Comparison of ENCODE assay signal across 1 cellular context in genomic region chr10:78331391-78331922, GRCh38.
TF ChIP-seq lines count a peak whose summit lies in the region.

No MANE protein-coding gene starts in this region.

TF ChIP-seq in HepG2, 621 proteins besides CTCF, POLR2A, EP300 and RAD21 (continued from another document):
- TF ChIP-seq, protein P1, sequence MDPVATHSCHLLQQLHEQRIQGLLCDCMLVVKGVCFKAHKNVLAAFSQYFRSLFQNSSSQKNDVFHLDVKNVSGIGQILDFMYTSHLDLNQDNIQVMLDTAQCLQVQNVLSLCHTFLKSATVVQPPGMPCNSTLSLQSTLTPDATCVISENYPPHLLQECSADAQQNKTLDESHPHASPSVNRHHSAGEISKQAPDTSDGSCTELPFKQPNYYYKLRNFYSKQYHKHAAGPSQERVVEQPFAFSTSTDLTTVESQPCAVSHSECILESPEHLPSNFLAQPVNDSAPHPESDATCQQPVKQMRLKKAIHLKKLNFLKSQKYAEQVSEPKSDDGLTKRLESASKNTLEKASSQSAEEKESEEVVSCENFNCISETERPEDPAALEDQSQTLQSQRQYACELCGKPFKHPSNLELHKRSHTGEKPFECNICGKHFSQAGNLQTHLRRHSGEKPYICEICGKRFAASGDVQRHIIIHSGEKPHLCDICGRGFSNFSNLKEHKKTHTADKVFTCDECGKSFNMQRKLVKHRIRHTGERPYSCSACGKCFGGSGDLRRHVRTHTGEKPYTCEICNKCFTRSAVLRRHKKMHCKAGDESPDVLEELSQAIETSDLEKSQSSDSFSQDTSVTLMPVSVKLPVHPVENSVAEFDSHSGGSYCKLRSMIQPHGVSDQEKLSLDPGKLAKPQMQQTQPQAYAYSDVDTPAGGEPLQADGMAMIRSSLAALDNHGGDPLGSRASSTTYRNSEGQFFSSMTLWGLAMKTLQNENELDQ (CRISPR knock-in tag; IDR thresholded peaks at IDR 0.05; ENCODE audit: borderline replicate concordance): no peak
- no peak for TF ChIP-seq ZBTB44 (CRISPR knock-in tag; IDR thresholded peaks at IDR 0.05)
- no peak for TF ChIP-seq ZNF503 (CRISPR knock-in tag; IDR thresholded peaks at IDR 0.05)
- TF ChIP-seq MXD4 (CRISPR knock-in tag; IDR thresholded peaks at IDR 0.05): no peak
